ENCODE assay signal across 1 cellular context in the genomic region with DNA sequence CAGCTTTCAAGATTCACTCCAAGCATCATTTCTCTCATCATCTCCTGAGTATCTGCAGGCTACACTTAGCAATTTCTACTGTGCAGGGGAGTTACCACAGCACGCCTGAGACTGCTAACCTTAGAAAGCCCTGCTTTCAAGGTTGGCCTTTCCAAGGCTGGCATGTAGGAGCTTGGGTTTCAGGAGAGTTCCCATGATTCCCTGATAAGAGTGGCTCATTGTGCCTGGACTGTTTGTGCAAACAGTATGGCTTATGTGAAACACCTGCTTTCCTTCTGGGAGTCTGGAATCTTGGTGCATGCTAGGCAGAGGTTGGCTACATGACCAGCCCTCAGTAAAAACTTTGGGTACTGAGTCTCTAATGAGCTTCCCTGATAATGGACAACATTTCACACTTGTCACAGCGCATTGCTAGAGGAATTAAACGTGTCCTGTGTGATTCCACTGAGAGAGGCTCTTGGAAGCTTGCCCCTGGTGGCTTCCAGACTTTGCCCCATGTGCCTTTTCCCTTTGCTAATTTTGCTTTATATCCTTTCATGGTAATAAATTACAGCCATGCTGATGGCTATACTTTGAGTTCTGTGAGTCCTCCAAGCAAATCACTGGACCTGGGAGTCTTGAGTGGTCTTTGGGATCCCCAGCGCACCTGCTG.
TF ChIP-seq lines count a peak whose summit lies in the region.

No MANE protein-coding gene starts in this region.

TF ChIP-seq in K562, 482 proteins besides CTCF, POLR2A, EP300 and RAD21 (continued from another document):
- TF ChIP-seq, protein P1, sequence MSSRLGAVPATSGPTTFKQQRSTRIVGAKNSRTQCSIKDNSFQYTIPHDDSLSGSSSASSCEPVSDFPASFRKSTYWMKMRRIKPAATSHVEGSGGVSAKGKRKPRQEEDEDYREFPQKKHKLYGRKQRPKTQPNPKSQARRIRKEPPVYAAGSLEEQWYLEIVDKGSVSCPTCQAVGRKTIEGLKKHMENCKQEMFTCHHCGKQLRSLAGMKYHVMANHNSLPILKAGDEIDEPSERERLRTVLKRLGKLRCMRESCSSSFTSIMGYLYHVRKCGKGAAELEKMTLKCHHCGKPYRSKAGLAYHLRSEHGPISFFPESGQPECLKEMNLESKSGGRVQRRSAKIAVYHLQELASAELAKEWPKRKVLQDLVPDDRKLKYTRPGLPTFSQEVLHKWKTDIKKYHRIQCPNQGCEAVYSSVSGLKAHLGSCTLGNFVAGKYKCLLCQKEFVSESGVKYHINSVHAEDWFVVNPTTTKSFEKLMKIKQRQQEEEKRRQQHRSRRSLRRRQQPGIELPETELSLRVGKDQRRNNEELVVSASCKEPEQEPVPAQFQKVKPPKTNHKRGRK (tag; IDR thresholded peaks at IDR 0.05), result no peak
- TF ChIP-seq RBM34 (IDR thresholded peaks at IDR 0.05; ENCODE audit: borderline replicate concordance, insufficient read depth, low read length) (no peak), ZNF121 (CRISPR knock-in tag; conservative IDR thresholded peaks at IDR 0.05) (no peak), TSC22D4 (tag; IDR thresholded peaks at IDR 0.05) (no peak), STAT5A (IDR thresholded peaks at IDR 0.05; ENCODE audit: borderline replicate concordance, low read length) (no peak), ZNF766 (CRISPR knock-in tag; conservative IDR thresholded peaks at IDR 0.05) (no peak), ERF (CRISPR knock-in tag; IDR thresholded peaks at IDR 0.05) (no peak), ZNF146 (CRISPR knock-in tag; IDR thresholded peaks at IDR 0.05; ENCODE audit: unreplicated experiment) (no peak), KLF16 (IDR thresholded peaks at IDR 0.05) (no peak), MAFK (IDR thresholded peaks at IDR 0.05; ENCODE audit: low read length) (no peak)
- TF ChIP-seq, protein P2, sequence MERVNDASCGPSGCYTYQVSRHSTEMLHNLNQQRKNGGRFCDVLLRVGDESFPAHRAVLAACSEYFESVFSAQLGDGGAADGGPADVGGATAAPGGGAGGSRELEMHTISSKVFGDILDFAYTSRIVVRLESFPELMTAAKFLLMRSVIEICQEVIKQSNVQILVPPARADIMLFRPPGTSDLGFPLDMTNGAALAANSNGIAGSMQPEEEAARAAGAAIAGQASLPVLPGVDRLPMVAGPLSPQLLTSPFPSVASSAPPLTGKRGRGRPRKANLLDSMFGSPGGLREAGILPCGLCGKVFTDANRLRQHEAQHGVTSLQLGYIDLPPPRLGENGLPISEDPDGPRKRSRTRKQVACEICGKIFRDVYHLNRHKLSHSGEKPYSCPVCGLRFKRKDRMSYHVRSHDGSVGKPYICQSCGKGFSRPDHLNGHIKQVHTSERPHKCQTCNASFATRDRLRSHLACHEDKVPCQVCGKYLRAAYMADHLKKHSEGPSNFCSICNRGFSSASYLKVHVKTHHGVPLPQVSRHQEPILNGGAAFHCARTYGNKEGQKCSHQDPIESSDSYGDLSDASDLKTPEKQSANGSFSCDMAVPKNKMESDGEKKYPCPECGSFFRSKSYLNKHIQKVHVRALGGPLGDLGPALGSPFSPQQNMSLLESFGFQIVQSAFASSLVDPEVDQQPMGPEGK (CRISPR knock-in tag; IDR thresholded peaks at IDR 0.05; ENCODE audit: borderline replicate concordance), result no peak
- TF ChIP-seq, protein P3, sequence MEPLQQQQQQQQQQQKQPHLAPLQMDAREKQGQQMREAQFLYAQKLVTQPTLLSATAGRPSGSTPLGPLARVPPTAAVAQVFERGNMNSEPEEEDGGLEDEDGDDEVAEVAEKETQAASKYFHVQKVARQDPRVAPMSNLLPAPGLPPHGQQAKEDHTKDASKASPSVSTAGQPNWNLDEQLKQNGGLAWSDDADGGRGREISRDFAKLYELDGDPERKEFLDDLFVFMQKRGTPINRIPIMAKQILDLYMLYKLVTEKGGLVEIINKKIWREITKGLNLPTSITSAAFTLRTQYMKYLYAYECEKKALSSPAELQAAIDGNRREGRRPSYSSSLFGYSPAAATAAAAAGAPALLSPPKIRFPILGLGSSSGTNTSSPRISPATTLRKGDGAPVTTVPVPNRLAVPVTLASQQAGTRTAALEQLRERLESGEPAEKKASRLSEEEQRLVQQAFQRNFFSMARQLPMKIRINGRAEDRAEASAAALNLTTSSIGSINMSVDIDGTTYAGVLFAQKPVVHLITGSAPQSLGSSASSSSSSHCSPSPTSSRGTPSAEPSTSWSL (CRISPR knock-in tag; IDR thresholded peaks at IDR 0.05; ENCODE audit: borderline replicate concordance), result no peak
- TF ChIP-seq, protein P4, sequence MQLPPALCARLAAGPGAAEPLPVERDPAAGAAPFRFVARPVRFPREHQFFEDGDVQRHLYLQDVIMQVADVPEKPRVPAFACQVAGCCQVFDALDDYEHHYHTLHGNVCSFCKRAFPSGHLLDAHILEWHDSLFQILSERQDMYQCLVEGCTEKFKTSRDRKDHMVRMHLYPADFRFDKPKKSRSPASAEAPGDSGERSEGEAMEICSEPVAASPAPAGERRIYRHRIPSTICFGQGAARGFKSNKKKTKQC (CRISPR knock-in tag; IDR thresholded peaks at IDR 0.05), result no peak
